ENCODE assay signal across 1 cellular context in the genomic region with DNA sequence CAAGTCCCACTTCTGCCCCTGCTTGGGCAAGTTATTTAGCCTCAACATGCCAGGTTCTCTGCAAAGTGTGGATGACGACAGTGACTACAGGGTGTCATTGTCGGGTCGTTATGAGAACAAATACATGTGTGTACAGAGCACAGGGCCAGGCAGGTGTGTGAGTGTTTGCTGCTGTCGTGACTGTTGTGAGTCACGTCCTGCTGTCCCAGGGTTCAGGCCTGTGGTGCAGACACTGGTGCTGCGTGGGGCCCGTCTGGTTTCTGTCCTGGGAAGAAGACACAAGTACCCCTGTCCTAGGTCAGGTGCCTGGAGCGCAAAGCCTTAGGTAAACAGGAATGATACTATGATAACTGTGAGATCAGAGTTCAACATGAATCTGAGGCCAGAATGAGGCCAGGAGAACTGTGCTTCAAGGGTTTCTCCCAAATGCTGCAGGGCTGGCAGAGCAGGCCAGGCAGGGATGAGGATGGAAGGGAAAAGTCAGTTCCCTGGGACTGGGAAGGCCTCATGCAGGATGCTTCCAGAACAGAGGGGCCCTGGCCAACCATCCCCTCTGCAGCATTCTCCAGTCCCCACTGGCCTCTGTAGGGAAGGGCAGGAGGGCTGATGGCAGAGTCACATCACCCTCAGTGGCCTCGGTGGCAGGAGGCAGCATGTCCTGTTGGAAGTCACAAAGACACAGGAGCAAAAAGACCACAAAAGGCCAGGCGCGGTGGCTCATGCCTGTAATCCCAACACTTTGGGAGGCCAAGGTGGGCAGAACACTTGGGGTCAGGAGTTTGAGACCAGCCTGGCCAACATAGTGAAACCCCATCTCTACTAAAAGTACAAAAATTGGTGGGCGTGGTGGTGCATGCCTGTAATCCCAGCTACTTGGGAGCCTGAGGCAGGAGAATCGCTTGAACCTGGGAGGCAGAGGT.
TF ChIP-seq lines count a peak whose summit lies in the region.

No MANE protein-coding gene starts in this region.

TF ChIP-seq in HepG2, 621 proteins besides CTCF, POLR2A, EP300 and RAD21 (continues in another document):
- TF ChIP-seq, protein P1, sequence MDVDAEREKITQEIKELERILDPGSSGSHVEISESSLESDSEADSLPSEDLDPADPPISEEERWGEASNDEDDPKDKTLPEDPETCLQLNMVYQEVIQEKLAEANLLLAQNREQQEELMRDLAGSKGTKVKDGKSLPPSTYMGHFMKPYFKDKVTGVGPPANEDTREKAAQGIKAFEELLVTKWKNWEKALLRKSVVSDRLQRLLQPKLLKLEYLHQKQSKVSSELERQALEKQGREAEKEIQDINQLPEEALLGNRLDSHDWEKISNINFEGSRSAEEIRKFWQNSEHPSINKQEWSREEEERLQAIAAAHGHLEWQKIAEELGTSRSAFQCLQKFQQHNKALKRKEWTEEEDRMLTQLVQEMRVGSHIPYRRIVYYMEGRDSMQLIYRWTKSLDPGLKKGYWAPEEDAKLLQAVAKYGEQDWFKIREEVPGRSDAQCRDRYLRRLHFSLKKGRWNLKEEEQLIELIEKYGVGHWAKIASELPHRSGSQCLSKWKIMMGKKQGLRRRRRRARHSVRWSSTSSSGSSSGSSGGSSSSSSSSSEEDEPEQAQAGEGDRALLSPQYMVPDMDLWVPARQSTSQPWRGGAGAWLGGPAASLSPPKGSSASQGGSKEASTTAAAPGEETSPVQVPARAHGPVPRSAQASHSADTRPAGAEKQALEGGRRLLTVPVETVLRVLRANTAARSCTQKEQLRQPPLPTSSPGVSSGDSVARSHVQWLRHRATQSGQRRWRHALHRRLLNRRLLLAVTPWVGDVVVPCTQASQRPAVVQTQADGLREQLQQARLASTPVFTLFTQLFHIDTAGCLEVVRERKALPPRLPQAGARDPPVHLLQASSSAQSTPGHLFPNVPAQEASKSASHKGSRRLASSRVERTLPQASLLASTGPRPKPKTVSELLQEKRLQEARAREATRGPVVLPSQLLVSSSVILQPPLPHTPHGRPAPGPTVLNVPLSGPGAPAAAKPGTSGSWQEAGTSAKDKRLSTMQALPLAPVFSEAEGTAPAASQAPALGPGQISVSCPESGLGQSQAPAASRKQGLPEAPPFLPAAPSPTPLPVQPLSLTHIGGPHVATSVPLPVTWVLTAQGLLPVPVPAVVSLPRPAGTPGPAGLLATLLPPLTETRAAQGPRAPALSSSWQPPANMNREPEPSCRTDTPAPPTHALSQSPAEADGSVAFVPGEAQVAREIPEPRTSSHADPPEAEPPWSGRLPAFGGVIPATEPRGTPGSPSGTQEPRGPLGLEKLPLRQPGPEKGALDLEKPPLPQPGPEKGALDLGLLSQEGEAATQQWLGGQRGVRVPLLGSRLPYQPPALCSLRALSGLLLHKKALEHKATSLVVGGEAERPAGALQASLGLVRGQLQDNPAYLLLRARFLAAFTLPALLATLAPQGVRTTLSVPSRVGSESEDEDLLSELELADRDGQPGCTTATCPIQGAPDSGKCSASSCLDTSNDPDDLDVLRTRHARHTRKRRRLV (CRISPR knock-in tag; IDR thresholded peaks at IDR 0.05) = no peak
- TF ChIP-seq HOXA3 (CRISPR knock-in tag; IDR thresholded peaks at IDR 0.05) (peak; percentile 93), ZNF652 (CRISPR knock-in tag; IDR thresholded peaks at IDR 0.05; ENCODE audit: borderline replicate concordance, low read depth) (peak; percentile 10; the same call in 1 of the 2 replicates), MYC (CRISPR knock-in tag; IDR thresholded peaks at IDR 0.05; ENCODE audit: borderline replicate concordance) (peak; percentile 69; the same call in 1 of the 2 replicates), MLLT10 (CRISPR knock-in tag; IDR thresholded peaks at IDR 0.05) (no peak), YEATS4 (CRISPR knock-in tag; IDR thresholded peaks at IDR 0.05; ENCODE audit: borderline replicate concordance) (peak; percentile 68; the same call in 1 of the 2 replicates), REPIN1 (CRISPR knock-in tag; IDR thresholded peaks at IDR 0.05; ENCODE audit: borderline replicate concordance, low read depth) (peak; percentile 46; the same call in 1 of the 2 replicates), GATA4 (IDR thresholded peaks at IDR 0.05; ENCODE audit: borderline replicate concordance, low read depth) (peak; percentile 74; the same call in 1 of the 2 replicates), ELF1 (CRISPR knock-in tag; IDR thresholded peaks at IDR 0.05) (0 out of 2 replicates have a peak, but pooled peaks have one; percentile 20), MEF2D (CRISPR knock-in tag; IDR thresholded peaks at IDR 0.05) (peak; percentile 79; the same call in 1 of the 2 replicates), SMAD1 (CRISPR knock-in tag; IDR thresholded peaks at IDR 0.05; ENCODE audit: borderline replicate concordance, low read depth) (peak; percentile 90; the same call in 1 of the 2 replicates), GABPB1 (CRISPR knock-in tag; IDR thresholded peaks at IDR 0.05) (no peak), SNAPC2 (CRISPR knock-in tag; IDR thresholded peaks at IDR 0.05) (peak; percentile 88), ZNF557 (CRISPR knock-in tag; IDR thresholded peaks at IDR 0.05) (peak; percentile 47; the same call in 1 of the 2 replicates), POLR2AphosphoS2 (IDR thresholded peaks at IDR 0.05; ENCODE audit: low read depth, low read length) (no peak), ZNF367 (CRISPR knock-in tag; IDR thresholded peaks at IDR 0.05; ENCODE audit: borderline replicate concordance) (no peak), ZNF317 (CRISPR knock-in tag; IDR thresholded peaks at IDR 0.05) (0 out of 2 replicates have a peak, but pooled peaks have one; percentile 13), ZNF616 (CRISPR knock-in tag; IDR thresholded peaks at IDR 0.05; ENCODE audit: low read depth) (no peak), PHF8 (CRISPR knock-in tag; IDR thresholded peaks at IDR 0.05) (peak; percentile 49), KLF6 (CRISPR knock-in tag; IDR thresholded peaks at IDR 0.05) (peak; percentile 73; the same call in 1 of the 2 replicates), HMG20A (CRISPR knock-in tag; IDR thresholded peaks at IDR 0.05; ENCODE audit: borderline replicate concordance) (peak; percentile 89), NFE2L1 (CRISPR knock-in tag; IDR thresholded peaks at IDR 0.05; ENCODE audit: borderline replicate concordance) (no peak), KLF11 (CRISPR knock-in tag; IDR thresholded peaks at IDR 0.05) (no peak), ZNF788 (CRISPR knock-in tag; IDR thresholded peaks at IDR 0.05; ENCODE audit: borderline replicate concordance) (peak; percentile 44)
- TF ChIP-seq, protein P2, sequence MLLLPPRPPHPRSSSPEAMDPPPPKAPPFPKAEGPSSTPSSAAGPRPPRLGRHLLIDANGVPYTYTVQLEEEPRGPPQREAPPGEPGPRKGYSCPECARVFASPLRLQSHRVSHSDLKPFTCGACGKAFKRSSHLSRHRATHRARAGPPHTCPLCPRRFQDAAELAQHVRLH (CRISPR knock-in tag; IDR thresholded peaks at IDR 0.05; ENCODE audit: borderline replicate concordance, low read depth) = peak; percentile 42; the same call in 1 of the 2 replicates
- TF ChIP-seq, protein P3, sequence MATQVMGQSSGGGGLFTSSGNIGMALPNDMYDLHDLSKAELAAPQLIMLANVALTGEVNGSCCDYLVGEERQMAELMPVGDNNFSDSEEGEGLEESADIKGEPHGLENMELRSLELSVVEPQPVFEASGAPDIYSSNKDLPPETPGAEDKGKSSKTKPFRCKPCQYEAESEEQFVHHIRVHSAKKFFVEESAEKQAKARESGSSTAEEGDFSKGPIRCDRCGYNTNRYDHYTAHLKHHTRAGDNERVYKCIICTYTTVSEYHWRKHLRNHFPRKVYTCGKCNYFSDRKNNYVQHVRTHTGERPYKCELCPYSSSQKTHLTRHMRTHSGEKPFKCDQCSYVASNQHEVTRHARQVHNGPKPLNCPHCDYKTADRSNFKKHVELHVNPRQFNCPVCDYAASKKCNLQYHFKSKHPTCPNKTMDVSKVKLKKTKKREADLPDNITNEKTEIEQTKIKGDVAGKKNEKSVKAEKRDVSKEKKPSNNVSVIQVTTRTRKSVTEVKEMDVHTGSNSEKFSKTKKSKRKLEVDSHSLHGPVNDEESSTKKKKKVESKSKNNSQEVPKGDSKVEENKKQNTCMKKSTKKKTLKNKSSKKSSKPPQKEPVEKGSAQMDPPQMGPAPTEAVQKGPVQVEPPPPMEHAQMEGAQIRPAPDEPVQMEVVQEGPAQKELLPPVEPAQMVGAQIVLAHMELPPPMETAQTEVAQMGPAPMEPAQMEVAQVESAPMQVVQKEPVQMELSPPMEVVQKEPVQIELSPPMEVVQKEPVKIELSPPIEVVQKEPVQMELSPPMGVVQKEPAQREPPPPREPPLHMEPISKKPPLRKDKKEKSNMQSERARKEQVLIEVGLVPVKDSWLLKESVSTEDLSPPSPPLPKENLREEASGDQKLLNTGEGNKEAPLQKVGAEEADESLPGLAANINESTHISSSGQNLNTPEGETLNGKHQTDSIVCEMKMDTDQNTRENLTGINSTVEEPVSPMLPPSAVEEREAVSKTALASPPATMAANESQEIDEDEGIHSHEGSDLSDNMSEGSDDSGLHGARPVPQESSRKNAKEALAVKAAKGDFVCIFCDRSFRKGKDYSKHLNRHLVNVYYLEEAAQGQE (IDR thresholded peaks at IDR 0.05; ENCODE audit: borderline replicate concordance in 1 of 2, low read depth in 1 of 2, low read length in 2 of 2) = peak in 1 of 2 experiments; percentile 43; a peak in 1 of 4 replicates
- TF ChIP-seq, protein P4, sequence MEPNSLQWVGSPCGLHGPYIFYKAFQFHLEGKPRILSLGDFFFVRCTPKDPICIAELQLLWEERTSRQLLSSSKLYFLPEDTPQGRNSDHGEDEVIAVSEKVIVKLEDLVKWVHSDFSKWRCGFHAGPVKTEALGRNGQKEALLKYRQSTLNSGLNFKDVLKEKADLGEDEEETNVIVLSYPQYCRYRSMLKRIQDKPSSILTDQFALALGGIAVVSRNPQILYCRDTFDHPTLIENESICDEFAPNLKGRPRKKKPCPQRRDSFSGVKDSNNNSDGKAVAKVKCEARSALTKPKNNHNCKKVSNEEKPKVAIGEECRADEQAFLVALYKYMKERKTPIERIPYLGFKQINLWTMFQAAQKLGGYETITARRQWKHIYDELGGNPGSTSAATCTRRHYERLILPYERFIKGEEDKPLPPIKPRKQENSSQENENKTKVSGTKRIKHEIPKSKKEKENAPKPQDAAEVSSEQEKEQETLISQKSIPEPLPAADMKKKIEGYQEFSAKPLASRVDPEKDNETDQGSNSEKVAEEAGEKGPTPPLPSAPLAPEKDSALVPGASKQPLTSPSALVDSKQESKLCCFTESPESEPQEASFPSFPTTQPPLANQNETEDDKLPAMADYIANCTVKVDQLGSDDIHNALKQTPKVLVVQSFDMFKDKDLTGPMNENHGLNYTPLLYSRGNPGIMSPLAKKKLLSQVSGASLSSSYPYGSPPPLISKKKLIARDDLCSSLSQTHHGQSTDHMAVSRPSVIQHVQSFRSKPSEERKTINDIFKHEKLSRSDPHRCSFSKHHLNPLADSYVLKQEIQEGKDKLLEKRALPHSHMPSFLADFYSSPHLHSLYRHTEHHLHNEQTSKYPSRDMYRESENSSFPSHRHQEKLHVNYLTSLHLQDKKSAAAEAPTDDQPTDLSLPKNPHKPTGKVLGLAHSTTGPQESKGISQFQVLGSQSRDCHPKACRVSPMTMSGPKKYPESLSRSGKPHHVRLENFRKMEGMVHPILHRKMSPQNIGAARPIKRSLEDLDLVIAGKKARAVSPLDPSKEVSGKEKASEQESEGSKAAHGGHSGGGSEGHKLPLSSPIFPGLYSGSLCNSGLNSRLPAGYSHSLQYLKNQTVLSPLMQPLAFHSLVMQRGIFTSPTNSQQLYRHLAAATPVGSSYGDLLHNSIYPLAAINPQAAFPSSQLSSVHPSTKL (CRISPR knock-in tag; IDR thresholded peaks at IDR 0.05) = peak; percentile 93
- TF ChIP-seq, protein P5, sequence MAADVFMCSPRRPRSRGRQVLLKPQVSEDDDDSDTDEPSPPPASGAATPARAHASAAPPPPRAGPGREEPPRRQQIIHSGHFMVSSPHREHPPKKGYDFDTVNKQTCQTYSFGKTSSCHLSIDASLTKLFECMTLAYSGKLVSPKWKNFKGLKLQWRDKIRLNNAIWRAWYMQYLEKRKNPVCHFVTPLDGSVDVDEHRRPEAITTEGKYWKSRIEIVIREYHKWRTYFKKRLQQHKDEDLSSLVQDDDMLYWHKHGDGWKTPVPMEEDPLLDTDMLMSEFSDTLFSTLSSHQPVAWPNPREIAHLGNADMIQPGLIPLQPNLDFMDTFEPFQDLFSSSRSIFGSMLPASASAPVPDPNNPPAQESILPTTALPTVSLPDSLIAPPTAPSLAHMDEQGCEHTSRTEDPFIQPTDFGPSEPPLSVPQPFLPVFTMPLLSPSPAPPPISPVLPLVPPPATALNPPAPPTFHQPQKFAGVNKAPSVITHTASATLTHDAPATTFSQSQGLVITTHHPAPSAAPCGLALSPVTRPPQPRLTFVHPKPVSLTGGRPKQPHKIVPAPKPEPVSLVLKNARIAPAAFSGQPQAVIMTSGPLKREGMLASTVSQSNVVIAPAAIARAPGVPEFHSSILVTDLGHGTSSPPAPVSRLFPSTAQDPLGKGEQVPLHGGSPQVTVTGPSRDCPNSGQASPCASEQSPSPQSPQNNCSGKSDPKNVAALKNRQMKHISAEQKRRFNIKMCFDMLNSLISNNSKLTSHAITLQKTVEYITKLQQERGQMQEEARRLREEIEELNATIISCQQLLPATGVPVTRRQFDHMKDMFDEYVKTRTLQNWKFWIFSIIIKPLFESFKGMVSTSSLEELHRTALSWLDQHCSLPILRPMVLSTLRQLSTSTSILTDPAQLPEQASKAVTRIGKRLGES (CRISPR knock-in tag; IDR thresholded peaks at IDR 0.05; ENCODE audit: borderline replicate concordance) = no peak
- TF ChIP-seq, protein P6, sequence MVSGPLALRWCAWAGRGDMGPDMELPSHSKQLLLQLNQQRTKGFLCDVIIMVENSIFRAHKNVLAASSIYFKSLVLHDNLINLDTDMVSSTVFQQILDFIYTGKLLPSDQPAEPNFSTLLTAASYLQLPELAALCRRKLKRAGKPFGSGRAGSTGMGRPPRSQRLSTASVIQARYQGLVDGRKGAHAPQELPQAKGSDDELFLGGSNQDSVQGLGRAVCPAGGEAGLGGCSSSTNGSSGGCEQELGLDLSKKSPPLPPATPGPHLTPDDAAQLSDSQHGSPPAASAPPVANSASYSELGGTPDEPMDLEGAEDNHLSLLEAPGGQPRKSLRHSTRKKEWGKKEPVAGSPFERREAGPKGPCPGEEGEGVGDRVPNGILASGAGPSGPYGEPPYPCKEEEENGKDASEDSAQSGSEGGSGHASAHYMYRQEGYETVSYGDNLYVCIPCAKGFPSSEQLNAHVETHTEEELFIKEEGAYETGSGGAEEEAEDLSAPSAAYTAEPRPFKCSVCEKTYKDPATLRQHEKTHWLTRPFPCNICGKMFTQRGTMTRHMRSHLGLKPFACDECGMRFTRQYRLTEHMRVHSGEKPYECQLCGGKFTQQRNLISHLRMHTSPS (CRISPR knock-in tag; IDR thresholded peaks at IDR 0.05; ENCODE audit: low read depth) = peak; percentile 65; the same call in 1 of the 2 replicates
- TF ChIP-seq, protein P7, sequence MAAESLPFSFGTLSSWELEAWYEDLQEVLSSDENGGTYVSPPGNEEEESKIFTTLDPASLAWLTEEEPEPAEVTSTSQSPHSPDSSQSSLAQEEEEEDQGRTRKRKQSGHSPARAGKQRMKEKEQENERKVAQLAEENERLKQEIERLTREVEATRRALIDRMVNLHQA (CRISPR knock-in tag; IDR thresholded peaks at IDR 0.05) = no peak
- TF ChIP-seq, protein P8, sequence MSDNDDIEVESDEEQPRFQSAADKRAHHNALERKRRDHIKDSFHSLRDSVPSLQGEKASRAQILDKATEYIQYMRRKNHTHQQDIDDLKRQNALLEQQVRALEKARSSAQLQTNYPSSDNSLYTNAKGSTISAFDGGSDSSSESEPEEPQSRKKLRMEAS (IDR thresholded peaks at IDR 0.05) = peak; percentile 85
